8 cellular contexts compared by ENCODE assay signal in the genomic region with DNA sequence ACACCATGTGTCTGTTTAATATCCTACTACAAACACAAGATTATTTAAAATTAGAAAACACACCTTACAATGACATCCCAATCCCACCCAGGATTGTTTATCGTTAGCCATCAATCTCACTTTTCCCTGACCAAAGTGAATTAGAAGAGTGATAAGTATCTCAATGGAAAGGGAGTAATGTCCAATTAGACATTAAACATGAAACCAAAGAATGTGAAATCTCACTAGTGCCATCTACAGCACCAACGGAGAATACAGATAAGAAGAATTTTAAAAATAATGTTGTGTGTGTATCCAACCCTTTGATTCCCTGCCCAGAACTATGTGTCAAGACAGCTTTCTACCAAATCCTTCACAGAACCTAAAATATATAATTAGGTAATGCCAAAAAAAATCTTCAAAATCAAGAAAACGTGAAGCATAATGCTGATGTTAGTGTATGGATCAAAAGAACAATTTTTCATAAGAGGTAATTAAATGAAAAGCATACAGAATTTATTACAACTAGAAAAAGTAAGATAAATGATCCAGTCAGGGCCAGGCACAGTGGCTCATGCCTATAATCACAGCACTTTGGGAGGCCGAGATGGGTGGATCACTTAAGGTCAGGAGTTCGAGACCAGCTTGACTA.
A peak's percentile ranks its signal among the peaks of the same experiment; 100 is the strongest.
DNase-seq lines count a peak whose midpoint lies in the region; ATAC-seq, FAIRE-seq and TF ChIP-seq lines count a peak whose summit lies in the region.

No MANE protein-coding gene starts in this region.

- H3K4me2 ChIP-seq in PC-3 (ENCODE audit: low read length) (no peak overlapping the region), smooth muscle cell (no peak overlapping the region)

- POLR2A ChIA-PET in PC-3 (lab: Charles Lee; ENCODE audit: unreplicated experiment), result no interaction called here

- no TSS peak for BruUV-seq in PC-3 (replicated peaks; lab: Mats Ljungman, UMichigan)

- intact Hi-C loops in PC-3 (cut with micrococcal nuclease), result loop anchor here (1.0 to 10.0 kb wide), 3 partner anchors 476 to 606 kb away; a partner anchor contains a TSS

- no peak overlapping the region for H3K4me3 ChIP-seq in PC-3 (ENCODE audit: low read length)
- no peak overlapping the region for H3K4me3 ChIP-seq in fibroblast of the aortic adventitia (ENCODE audit: low read depth, low read length)
- H3K4me3 ChIP-seq in smooth muscle cell, result no peak overlapping the region

- peak; percentile 50 to 56 for DNase-seq in AML-193 (lab: John Stamatoyannopoulos, UW)
- no peak for DNase-seq in GM18507 (ENCODE audit: extremely low spot score, insufficient read length, low read depth)
- DNase-seq in PC-3, result peak; percentile 53
- DNase-seq in fibroblast of the aortic adventitia (ENCODE audit: low read depth), result peak; percentile 77
- no peak for DNase-seq in smooth muscle cell (lab: John Stamatoyannopoulos, UW; ENCODE audit: unreplicated experiment)
- DNase-seq in activated CD8-positive, alpha-beta memory T cell treated with anti-CD3 and anti-CD28 coated beads, Interleukin-2, amount 50 U/mL, for 4 hours, result no peak

- H3K9me3 ChIP-seq in PC-3 (ENCODE audit: low read length), result no peaks in the 10 kb centered on the region
- no peaks in the 10 kb centered on the region for H3K9me3 ChIP-seq in smooth muscle cell (replicated peaks; ENCODE audit: low read depth)

- H3K36me3 ChIP-seq in PC-3 (ENCODE audit: low read depth, low read length) (no peaks in the 10 kb centered on the region), smooth muscle cell (ENCODE audit: low read depth) (no peaks in the 10 kb centered on the region)

- H3K79me2 ChIP-seq in PC-3 (ENCODE audit: low read length) (no peaks in the 10 kb centered on the region), smooth muscle cell (ENCODE audit: low read depth) (no peaks in the 10 kb centered on the region)

- no peaks in the 10 kb centered on the region for H3K9me2 ChIP-seq in PC-3 (replicated peaks; ENCODE audit: low read length)

- H3K27me3 ChIP-seq in PC-3 (ENCODE audit: low read length), result no peaks in the 10 kb centered on the region
- no peaks in the 10 kb centered on the region for H3K27me3 ChIP-seq in smooth muscle cell (ENCODE audit: low read depth)

- H3K9ac ChIP-seq in PC-3 (ENCODE audit: low read length), result no peak overlapping the region
- H3K9ac ChIP-seq in smooth muscle cell (ENCODE audit: low read depth), result no peak overlapping the region

- TF ChIP-seq CTCF in PC-3 (conservative IDR thresholded peaks at IDR 0.05; ENCODE audit: low read depth, low read length), result peak; percentile 79
- TF ChIP-seq CTCF in fibroblast of the aortic adventitia (IDR thresholded peaks at IDR 0.05; ENCODE audit: insufficient read depth, low read length), result peak; percentile 69
- TF ChIP-seq CTCF in smooth muscle cell (IDR thresholded peaks at IDR 0.05; ENCODE audit: borderline replicate concordance, insufficient read depth, poor library complexity, severe bottlenecking), result peak; percentile 51

- ATAC-seq in PC-3 (peak; percentile 58; the same call in 1 of the 2 replicates), GM21367 (IDR thresholded peaks at IDR 0.05; ENCODE audit: unreplicated experiment) (no peak), GM21360 (IDR thresholded peaks at IDR 0.05; ENCODE audit: unreplicated experiment) (no peak)

- H3K27ac ChIP-seq in PC-3 (ENCODE audit: low read length) (no peak overlapping the region), smooth muscle cell (ENCODE audit: low read depth) (no peak overlapping the region)

- CTCF ChIA-PET in PC-3 (lab: Charles Lee), result no interaction called here

- H3F3A ChIP-seq in PC-3 (ENCODE audit: low read length, unreplicated experiment) (no peaks in the 10 kb centered on the region), smooth muscle cell (ENCODE audit: low read depth) (no peaks in the 10 kb centered on the region)

- peak; percentile 71 for FAIRE-seq in GM18507 (lab: Jason Lieb, UNC)

- H4K20me1 ChIP-seq in PC-3 (ENCODE audit: low read length) (no peaks in the 10 kb centered on the region), smooth muscle cell (ENCODE audit: low read depth) (peaks cover 7% of the 10 kb centered on the region)

- no peak overlapping the region for H2AFZ ChIP-seq in PC-3 (ENCODE audit: low read length)
- no peak overlapping the region for H2AFZ ChIP-seq in smooth muscle cell (ENCODE audit: low read depth)

- H3K4me1 ChIP-seq in PC-3 (ENCODE audit: insufficient read depth, low read length) (no peaks in the 10 kb centered on the region), smooth muscle cell (ENCODE audit: low read depth) (no peaks in the 10 kb centered on the region)

- 62% methylated on average over 5 of the region's 5 CpGs for WGBS in smooth muscle cell (ENCODE audit: low lambda C conversion rate)

Comparison
In these comparisons a context has a peak if more than half of its experiments do, and no peak if none do; other contexts are left out.
1. DNase-seq: peak in AML-193 (2 of 2), PC-3 (single experiment) and fibroblast of the aortic adventitia (single experiment); none in GM18507 (single experiment), smooth muscle cell (single experiment) and activated CD8-positive, alpha-beta memory T cell treated with anti-CD3 and anti-CD28 coated beads, Interleukin-2, amount 50 U/mL, for 4 hours (single experiment).
2. Peak in every context shown above with its lines, with median percentiles within 50 percentile points of each other: CTCF ChIP-seq.